Comparison of ENCODE assay signal across 8 cellular contexts in genomic region chr1:27348861-27349783, GRCh38. TPM values are rescaled to one million over a fixed set of nuclear protein-coding genes. Genes with fewer than 3 reads are reported as not detected.
DNase-seq lines count a peak whose midpoint lies in the region; ATAC-seq and TF ChIP-seq lines count a peak whose summit lies in the region.

No MANE protein-coding gene starts in this region.

- H3K9me3 ChIP-seq in AG04450 (ENCODE audit: control insufficient read depth, insufficient read depth, low read length) (no peaks in the 10 kb centered on the region; the same call in 1 of the 2 replicates), duodenal mucosa (ENCODE audit: control insufficient read depth in 1 of 2, low read length in 2 of 2) (no peaks in the 10 kb centered on the region)

- no peaks in the 10 kb centered on the region for H3K9me2 ChIP-seq in GM23338 (ENCODE audit: insufficient read depth)

- H3K79me2 ChIP-seq in GM23338 (replicated peaks; ENCODE audit: insufficient read depth) = peaks cover 7% of the 10 kb centered on the region

- TF ChIP-seq CTCF in AG04450 (IDR thresholded peaks at IDR 0.05; ENCODE audit: low read depth, low read length) (no peak), GM23338 (conservative IDR thresholded peaks at IDR 0.05; ENCODE audit: low read depth in 2 of 2) (no peak)

- no peak overlapping the region for H3K27ac Mint-ChIP-seq in GM23338
- H3K27ac Mint-ChIP-seq in memory B cell = no peak overlapping the region

- H2AFZ ChIP-seq in GM23338 = peak overlapping the region; percentile 85; the same call in 1 of the 2 replicates

- no peak overlapping the region for H3K27ac ChIP-seq in AG04450 (ENCODE audit: low read depth, low read length)
- no peak overlapping the region for H3K27ac ChIP-seq in GM23338 (ENCODE audit: low read depth)
- H3K27ac ChIP-seq in duodenal mucosa (ENCODE audit: low read depth, low read length) = no peak overlapping the region

- H3K36me3 ChIP-seq in GM23338 (ENCODE audit: insufficient read depth) (no peaks in the 10 kb centered on the region), duodenal mucosa (ENCODE audit: control insufficient read depth in 1 of 2, insufficient read depth in 2 of 2, low read length in 2 of 2) (peaks cover 0 to 2% of the 10 kb centered on the region in 2 donors)

- H3K4me3 ChIP-seq in AG04450 (ENCODE audit: low read depth, low read length) = peak overlapping the region; percentile 48
- H3K4me3 ChIP-seq in GM23338 = peak overlapping the region; percentile 63
- H3K4me3 ChIP-seq in duodenal mucosa (ENCODE audit: low read depth in 1 of 2, low read length in 2 of 2) = peak overlapping the region; percentile 54 to 60

- peak; percentile 57 for ATAC-seq in GM23338
- ATAC-seq in memory B cell (ENCODE audit: low read depth) = peak; percentile 86
- ATAC-seq in HG03280 (IDR thresholded peaks at IDR 0.05; ENCODE audit: unreplicated experiment) = no peak
- ATAC-seq in HG03175 (IDR thresholded peaks at IDR 0.05; ENCODE audit: unreplicated experiment) = no peak

- H3K9me3 Mint-ChIP-seq in GM23338 (no peaks in the 10 kb centered on the region; the same call in 1 of the 3 replicates), memory B cell (no peaks in the 10 kb centered on the region)

- POLR2A ChIA-PET in AG04450 (lab: Yijun Ruan, JAX) = interaction anchor here (1.1 to 1.8 kb wide), 4 partner anchors 9 to 195 kb away, joined by 3 to 8 read pairs (median 4); partner anchors contain the start of gene SLC9A1

- DNase-seq in AG04450 (ENCODE audit: low read depth, low spot score) = no peak
- DNase-seq in GM23338 (ENCODE audit: low spot score) = peak; percentile 87
- peak; percentile 33 for DNase-seq in RPMI7951 (ENCODE audit: low read depth)
- DNase-seq in memory B cell (ENCODE audit: low spot score in 2 of 2) = no peak
- peak; percentile 81 for DNase-seq in ureter (ENCODE audit: low spot score)

- peaks cover 16% of the 10 kb centered on the region for H3K4me1 Mint-ChIP-seq in GM23338
- H3K4me1 Mint-ChIP-seq in memory B cell = peaks cover 19% of the 10 kb centered on the region

- peaks cover 9% of the 10 kb centered on the region for H3K36me3 Mint-ChIP-seq in GM23338 (ENCODE audit: low read depth)
- peaks cover 15% of the 10 kb centered on the region for H3K36me3 Mint-ChIP-seq in memory B cell

- H4K20me1 ChIP-seq in GM23338 (replicated peaks; ENCODE audit: insufficient read depth) = no peaks in the 10 kb centered on the region; the same call in 1 of the 2 replicates

- H3K4me2 ChIP-seq in GM23338 = peak overlapping the region; percentile 91

- CTCF ChIA-PET in AG04450 (lab: Charles Lee) = interaction anchor here (0.5 to 1.4 kb wide), 3 partner anchors 16 to 258 kb away, joined by 3 to 6 read pairs (median 4); no protein-coding TSS in a partner anchor

- peaks cover 23% of the 10 kb centered on the region for H3K27me3 Mint-ChIP-seq in GM23338 (ENCODE audit: insufficient read depth, low read depth, poor library complexity)
- H3K27me3 Mint-ChIP-seq in memory B cell = no peaks in the 10 kb centered on the region

- H3F3A ChIP-seq in GM23338 (replicated peaks; ENCODE audit: low read depth) = peaks cover 7% of the 10 kb centered on the region

- H3K27me3 ChIP-seq in AG04450 (ENCODE audit: control insufficient read depth, insufficient read depth, low read length) = no peaks in the 10 kb centered on the region
- peaks cover 8% of the 10 kb centered on the region; the same call in 1 of the 2 replicates for H3K27me3 ChIP-seq in GM23338 (ENCODE audit: insufficient read depth)
- H3K27me3 ChIP-seq in duodenal mucosa (ENCODE audit: control insufficient read depth in 1 of 2, insufficient read depth in 2 of 2, low read length in 2 of 2) = peaks cover 0 to 4% of the 10 kb centered on the region in 2 donors

- peak overlapping the region in 1 of 2 donors; percentile 64 for H3K9ac ChIP-seq in duodenal mucosa (ENCODE audit: low read depth in 1 of 2, low read length in 2 of 2)

- peak overlapping the region; percentile 78 for H3K4me3 Mint-ChIP-seq in GM23338
- H3K4me3 Mint-ChIP-seq in memory B cell = peak overlapping the region; percentile 70

- peaks cover 10% of the 10 kb centered on the region; the same call in 1 of the 2 replicates for H3K4me1 ChIP-seq in GM23338 (ENCODE audit: insufficient read depth)
- peaks cover 18 to 25% of the 10 kb centered on the region in 2 donors for H3K4me1 ChIP-seq in duodenal mucosa (ENCODE audit: control insufficient read depth in 1 of 2, insufficient read depth in 2 of 2, low read length in 2 of 2)

TF ChIP-seq in GM23338, 12 proteins besides CTCF, POLR2A, EP300 and RAD21:
- TF ChIP-seq REST (IDR thresholded peaks at IDR 0.05; ENCODE audit: unreplicated experiment) = no peak
- peak; percentile 27; the same call in 1 of the 2 replicates for TF ChIP-seq POLR2AphosphoS5 (IDR thresholded peaks at IDR 0.05; ENCODE audit: low read depth)
- no peak for TF ChIP-seq ZNF114 (CRISPR knock-in tag; IDR thresholded peaks at IDR 0.05)
- TF ChIP-seq, protein P1, sequence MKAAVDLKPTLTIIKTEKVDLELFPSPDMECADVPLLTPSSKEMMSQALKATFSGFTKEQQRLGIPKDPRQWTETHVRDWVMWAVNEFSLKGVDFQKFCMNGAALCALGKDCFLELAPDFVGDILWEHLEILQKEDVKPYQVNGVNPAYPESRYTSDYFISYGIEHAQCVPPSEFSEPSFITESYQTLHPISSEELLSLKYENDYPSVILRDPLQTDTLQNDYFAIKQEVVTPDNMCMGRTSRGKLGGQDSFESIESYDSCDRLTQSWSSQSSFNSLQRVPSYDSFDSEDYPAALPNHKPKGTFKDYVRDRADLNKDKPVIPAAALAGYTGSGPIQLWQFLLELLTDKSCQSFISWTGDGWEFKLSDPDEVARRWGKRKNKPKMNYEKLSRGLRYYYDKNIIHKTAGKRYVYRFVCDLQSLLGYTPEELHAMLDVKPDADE (IDR thresholded peaks at IDR 0.05) = no peak
- no peak for TF ChIP-seq STAT1 (IDR thresholded peaks at IDR 0.05; ENCODE audit: unreplicated experiment)
- no peak for TF ChIP-seq EZH2phosphoT487 (IDR thresholded peaks at IDR 0.05; ENCODE audit: unreplicated experiment)
- no peak for TF ChIP-seq EZH2 (IDR thresholded peaks at IDR 0.05; ENCODE audit: low read depth, unreplicated experiment)
- TF ChIP-seq CREB1 (CRISPR knock-in tag; IDR thresholded peaks at IDR 0.05; ENCODE audit: low read depth) = peak; percentile 50

RNA-seq across cellular contexts. Expression of gene SYTL1, which starts 7.3 kb away (rescaled TPM):
- polyA plus RNA-seq in AG04450 (2011; rRNA removed) = 0.32 and 0.35 TPM in 2 replicates
- polyA minus RNA-seq in AG04450 (2011; rRNA and poly(A)+ RNA removed) = 0.17 and 0.18 TPM in 2 replicates
- total RNA-seq in GM23338 (2014; rRNA removed; shearing (Covaris generic)) = 4.9 and 5.4 TPM in 2 replicates
- 12.0 and 12.3 TPM in 2 replicates for polyA plus RNA-seq in GM23338 (2016; fragmentation: Nextera tagmentation; extraction: Ambion mirVana)
- 0.12 TPM in 1 of 2 replicates, not detected in the other for total RNA-seq in RPMI7951 (2014; rRNA removed; shearing (Covaris generic))
- 93.6 TPM for total RNA-seq in ureter

RNA-seq across cellular contexts. Expression of gene MAP3K6, which starts 17.6 kb away (rescaled TPM):
- 7.6 TPM in 2 replicates for polyA plus RNA-seq in AG04450 (2011; rRNA removed)
- polyA minus RNA-seq in AG04450 (2011; rRNA and poly(A)+ RNA removed) = 9.3 and 13.7 TPM in 2 replicates
- 10.6 and 14.9 TPM in 2 replicates for total RNA-seq in GM23338 (2014; rRNA removed; shearing (Covaris generic))
- polyA plus RNA-seq in GM23338 (2016; fragmentation: Nextera tagmentation; extraction: Ambion mirVana) = 7.4 and 8.2 TPM in 2 replicates
- 14.5 and 20.6 TPM in 2 replicates for total RNA-seq in RPMI7951 (2014; rRNA removed; shearing (Covaris generic))
- total RNA-seq in ureter = 75.5 TPM

RNA-seq across cellular contexts. Expression of gene FCN3, which starts 25.5 kb away (rescaled TPM):
- polyA plus RNA-seq in AG04450 (2011; rRNA removed) (not detected in 2 replicates), GM23338 (2016; fragmentation: Nextera tagmentation; extraction: Ambion mirVana) (0.66 TPM in 1 of 2 replicates, not detected in the other)
- polyA minus RNA-seq in AG04450 (2011; rRNA and poly(A)+ RNA removed) = not detected in 2 replicates
- 0.49 TPM in 1 of 2 replicates, not detected in the other for total RNA-seq in GM23338 (2014; rRNA removed; shearing (Covaris generic))
- not detected in 2 replicates for total RNA-seq in RPMI7951 (2014; rRNA removed; shearing (Covaris generic))
- total RNA-seq in ureter = 2.1 TPM

RNA-seq across cellular contexts. Expression of gene TMEM222, which starts 27.2 kb away (rescaled TPM):
- polyA plus RNA-seq in AG04450 (2011; rRNA removed) (27.8 and 37.2 TPM in 2 replicates), GM23338 (2016; fragmentation: Nextera tagmentation; extraction: Ambion mirVana) (17.7 and 17.8 TPM in 2 replicates)
- 44.2 and 59.3 TPM in 2 replicates for polyA minus RNA-seq in AG04450 (2011; rRNA and poly(A)+ RNA removed)
- total RNA-seq in GM23338 (2014; rRNA removed; shearing (Covaris generic)) = 22.6 and 27.0 TPM in 2 replicates
- total RNA-seq in RPMI7951 (2014; rRNA removed; shearing (Covaris generic)) = 47.4 and 47.8 TPM in 2 replicates
- total RNA-seq in ureter = 54.1 TPM

RNA-seq across cellular contexts. Expression of gene CD164L2, which starts 34.0 kb away (rescaled TPM):
- polyA plus RNA-seq in AG04450 (2011; rRNA removed) (not detected in 2 replicates), GM23338 (2016; fragmentation: Nextera tagmentation; extraction: Ambion mirVana) (2.0 and 2.4 TPM in 2 replicates)
- not detected in 2 replicates for polyA minus RNA-seq in AG04450 (2011; rRNA and poly(A)+ RNA removed)
- 1.2 and 2.8 TPM in 2 replicates for total RNA-seq in GM23338 (2014; rRNA removed; shearing (Covaris generic))
- total RNA-seq in RPMI7951 (2014; rRNA removed; shearing (Covaris generic)) = not detected in 2 replicates
- total RNA-seq in ureter = not detected

Comparison
In these comparisons a context has a peak if more than half of its experiments do, and no peak if none do; other contexts are left out.
1. DNase-seq: peak in GM23338 (single experiment), RPMI7951 (single experiment) and ureter (single experiment); none in AG04450 (single experiment) and memory B cell (0 of 2).
2. ATAC-seq: peak in GM23338 (single experiment) and memory B cell (single experiment); none in HG03280 (single experiment) and HG03175 (single experiment).
3. RNA of gene SYTL1, which starts 7.3 kb away (total RNA-seq): 93.6 TPM in ureter (single experiment); 4.9 to 5.4 TPM in GM23338 and 0.12 TPM in RPMI7951; every median in the first group is over 10 times any median in the second.
4. Peak in every context shown above with its lines, with median percentiles within 50 percentile points of each other: H3K4me3 ChIP-seq.